In genomic region chr12:52029686-52030085, GRCh38 we compare ENCODE assay signal across 1 cellular context.
TF ChIP-seq lines count a peak whose summit lies in the region.

No MANE protein-coding gene starts in this region.

TF ChIP-seq in H1, 55 proteins besides CTCF, POLR2A, EP300 and RAD21:
- TF ChIP-seq ZNF274 (IDR thresholded peaks at IDR 0.05; ENCODE audit: borderline replicate concordance, extremely low read depth, low read length) (no peak), POLR2AphosphoS5 (IDR thresholded peaks at IDR 0.05; ENCODE audit: low read depth, low read length) (no peak), NANOG (IDR thresholded peaks at IDR 0.05; ENCODE audit: insufficient read depth, low read depth, low read length, poor library complexity, severe bottlenecking) (no peak), MAX (IDR thresholded peaks at IDR 0.05) (peak; percentile 48; the same call in 1 of the 2 replicates), EGR1 (IDR thresholded peaks at IDR 0.05; ENCODE audit: borderline replicate concordance, low read depth, low read length) (no peak), CBX8 (IDR thresholded peaks at IDR 0.05; ENCODE audit: borderline replicate concordance, low read depth, low read length) (no peak), HDAC2 (IDR thresholded peaks at IDR 0.05; ENCODE audit: borderline replicate concordance in 1 of 2, low read depth in 2 of 2, low read length in 2 of 2) (no peak), ASH2L (IDR thresholded peaks at IDR 0.05; ENCODE audit: low read length) (no peak), CHD1 (IDR thresholded peaks at IDR 0.05; ENCODE audit: low read depth, low read length) (no peak), SIX5 (IDR thresholded peaks at IDR 0.05; ENCODE audit: low read depth, low read length) (no peak), TEAD4 (IDR thresholded peaks at IDR 0.05; ENCODE audit: low read depth, low read length) (no peak), SAP30 (IDR thresholded peaks at IDR 0.05; ENCODE audit: insufficient read depth, insufficient replicate concordance, low read length) (peak; percentile 50), SP4 (IDR thresholded peaks at IDR 0.05; ENCODE audit: low read length) (no peak), CHD2 (IDR thresholded peaks at IDR 0.05; ENCODE audit: low read length) (no peak), TCF12 (IDR thresholded peaks at IDR 0.05; ENCODE audit: low read depth, low read length) (no peak), RBBP5 (IDR thresholded peaks at IDR 0.05; ENCODE audit: borderline replicate concordance, low read depth, low read length) (peak; percentile 69; the same call in 1 of the 2 replicates), JUN (IDR thresholded peaks at IDR 0.05; ENCODE audit: low read depth, low read length) (no peak), SUZ12 (IDR thresholded peaks at IDR 0.05; ENCODE audit: low read length) (no peak), EZH2 (IDR thresholded peaks at IDR 0.05; ENCODE audit: low read depth, low read length, severe bottlenecking) (no peak), SIN3A (conservative IDR thresholded peaks at IDR 0.05 in 1 of 2, IDR thresholded peaks at IDR 0.05 in 1 of 2; ENCODE audit: low read depth in 1 of 2, low read length in 2 of 2) (peak in 1 of 2 experiments; percentile 73; a peak in 1 of 4 replicates), YY1 (IDR thresholded peaks at IDR 0.05; ENCODE audit: low read depth, low read length) (no peak), TAF1 (IDR thresholded peaks at IDR 0.05; ENCODE audit: low read depth, low read length) (no peak)
- TF ChIP-seq, protein P1, sequence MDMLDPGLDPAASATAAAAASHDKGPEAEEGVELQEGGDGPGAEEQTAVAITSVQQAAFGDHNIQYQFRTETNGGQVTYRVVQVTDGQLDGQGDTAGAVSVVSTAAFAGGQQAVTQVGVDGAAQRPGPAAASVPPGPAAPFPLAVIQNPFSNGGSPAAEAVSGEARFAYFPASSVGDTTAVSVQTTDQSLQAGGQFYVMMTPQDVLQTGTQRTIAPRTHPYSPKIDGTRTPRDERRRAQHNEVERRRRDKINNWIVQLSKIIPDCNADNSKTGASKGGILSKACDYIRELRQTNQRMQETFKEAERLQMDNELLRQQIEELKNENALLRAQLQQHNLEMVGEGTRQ (IDR thresholded peaks at IDR 0.05; ENCODE audit: low read length) = no peak
- TF ChIP-seq, protein P2, sequence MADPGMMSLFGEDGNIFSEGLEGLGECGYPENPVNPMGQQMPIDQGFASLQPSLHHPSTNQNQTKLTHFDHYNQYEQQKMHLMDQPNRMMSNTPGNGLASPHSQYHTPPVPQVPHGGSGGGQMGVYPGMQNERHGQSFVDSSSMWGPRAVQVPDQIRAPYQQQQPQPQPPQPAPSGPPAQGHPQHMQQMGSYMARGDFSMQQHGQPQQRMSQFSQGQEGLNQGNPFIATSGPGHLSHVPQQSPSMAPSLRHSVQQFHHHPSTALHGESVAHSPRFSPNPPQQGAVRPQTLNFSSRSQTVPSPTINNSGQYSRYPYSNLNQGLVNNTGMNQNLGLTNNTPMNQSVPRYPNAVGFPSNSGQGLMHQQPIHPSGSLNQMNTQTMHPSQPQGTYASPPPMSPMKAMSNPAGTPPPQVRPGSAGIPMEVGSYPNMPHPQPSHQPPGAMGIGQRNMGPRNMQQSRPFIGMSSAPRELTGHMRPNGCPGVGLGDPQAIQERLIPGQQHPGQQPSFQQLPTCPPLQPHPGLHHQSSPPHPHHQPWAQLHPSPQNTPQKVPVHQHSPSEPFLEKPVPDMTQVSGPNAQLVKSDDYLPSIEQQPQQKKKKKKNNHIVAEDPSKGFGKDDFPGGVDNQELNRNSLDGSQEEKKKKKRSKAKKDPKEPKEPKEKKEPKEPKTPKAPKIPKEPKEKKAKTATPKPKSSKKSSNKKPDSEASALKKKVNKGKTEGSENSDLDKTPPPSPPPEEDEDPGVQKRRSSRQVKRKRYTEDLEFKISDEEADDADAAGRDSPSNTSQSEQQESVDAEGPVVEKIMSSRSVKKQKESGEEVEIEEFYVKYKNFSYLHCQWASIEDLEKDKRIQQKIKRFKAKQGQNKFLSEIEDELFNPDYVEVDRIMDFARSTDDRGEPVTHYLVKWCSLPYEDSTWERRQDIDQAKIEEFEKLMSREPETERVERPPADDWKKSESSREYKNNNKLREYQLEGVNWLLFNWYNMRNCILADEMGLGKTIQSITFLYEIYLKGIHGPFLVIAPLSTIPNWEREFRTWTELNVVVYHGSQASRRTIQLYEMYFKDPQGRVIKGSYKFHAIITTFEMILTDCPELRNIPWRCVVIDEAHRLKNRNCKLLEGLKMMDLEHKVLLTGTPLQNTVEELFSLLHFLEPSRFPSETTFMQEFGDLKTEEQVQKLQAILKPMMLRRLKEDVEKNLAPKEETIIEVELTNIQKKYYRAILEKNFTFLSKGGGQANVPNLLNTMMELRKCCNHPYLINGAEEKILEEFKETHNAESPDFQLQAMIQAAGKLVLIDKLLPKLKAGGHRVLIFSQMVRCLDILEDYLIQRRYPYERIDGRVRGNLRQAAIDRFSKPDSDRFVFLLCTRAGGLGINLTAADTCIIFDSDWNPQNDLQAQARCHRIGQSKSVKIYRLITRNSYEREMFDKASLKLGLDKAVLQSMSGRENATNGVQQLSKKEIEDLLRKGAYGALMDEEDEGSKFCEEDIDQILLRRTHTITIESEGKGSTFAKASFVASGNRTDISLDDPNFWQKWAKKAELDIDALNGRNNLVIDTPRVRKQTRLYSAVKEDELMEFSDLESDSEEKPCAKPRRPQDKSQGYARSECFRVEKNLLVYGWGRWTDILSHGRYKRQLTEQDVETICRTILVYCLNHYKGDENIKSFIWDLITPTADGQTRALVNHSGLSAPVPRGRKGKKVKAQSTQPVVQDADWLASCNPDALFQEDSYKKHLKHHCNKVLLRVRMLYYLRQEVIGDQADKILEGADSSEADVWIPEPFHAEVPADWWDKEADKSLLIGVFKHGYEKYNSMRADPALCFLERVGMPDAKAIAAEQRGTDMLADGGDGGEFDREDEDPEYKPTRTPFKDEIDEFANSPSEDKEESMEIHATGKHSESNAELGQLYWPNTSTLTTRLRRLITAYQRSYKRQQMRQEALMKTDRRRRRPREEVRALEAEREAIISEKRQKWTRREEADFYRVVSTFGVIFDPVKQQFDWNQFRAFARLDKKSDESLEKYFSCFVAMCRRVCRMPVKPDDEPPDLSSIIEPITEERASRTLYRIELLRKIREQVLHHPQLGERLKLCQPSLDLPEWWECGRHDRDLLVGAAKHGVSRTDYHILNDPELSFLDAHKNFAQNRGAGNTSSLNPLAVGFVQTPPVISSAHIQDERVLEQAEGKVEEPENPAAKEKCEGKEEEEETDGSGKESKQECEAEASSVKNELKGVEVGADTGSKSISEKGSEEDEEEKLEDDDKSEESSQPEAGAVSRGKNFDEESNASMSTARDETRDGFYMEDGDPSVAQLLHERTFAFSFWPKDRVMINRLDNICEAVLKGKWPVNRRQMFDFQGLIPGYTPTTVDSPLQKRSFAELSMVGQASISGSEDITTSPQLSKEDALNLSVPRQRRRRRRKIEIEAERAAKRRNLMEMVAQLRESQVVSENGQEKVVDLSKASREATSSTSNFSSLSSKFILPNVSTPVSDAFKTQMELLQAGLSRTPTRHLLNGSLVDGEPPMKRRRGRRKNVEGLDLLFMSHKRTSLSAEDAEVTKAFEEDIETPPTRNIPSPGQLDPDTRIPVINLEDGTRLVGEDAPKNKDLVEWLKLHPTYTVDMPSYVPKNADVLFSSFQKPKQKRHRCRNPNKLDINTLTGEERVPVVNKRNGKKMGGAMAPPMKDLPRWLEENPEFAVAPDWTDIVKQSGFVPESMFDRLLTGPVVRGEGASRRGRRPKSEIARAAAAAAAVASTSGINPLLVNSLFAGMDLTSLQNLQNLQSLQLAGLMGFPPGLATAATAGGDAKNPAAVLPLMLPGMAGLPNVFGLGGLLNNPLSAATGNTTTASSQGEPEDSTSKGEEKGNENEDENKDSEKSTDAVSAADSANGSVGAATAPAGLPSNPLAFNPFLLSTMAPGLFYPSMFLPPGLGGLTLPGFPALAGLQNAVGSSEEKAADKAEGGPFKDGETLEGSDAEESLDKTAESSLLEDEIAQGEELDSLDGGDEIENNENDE (IDR thresholded peaks at IDR 0.05; ENCODE audit: insufficient replicate concordance, low read length) = no peak
